12 cellular contexts compared by ENCODE assay signal in genomic region chr2:197324801-197325200, GRCh38. TPM values are rescaled to one million over a fixed set of nuclear protein-coding genes. Genes with fewer than 3 reads are reported as not detected.
DNase-seq lines count a peak whose midpoint lies in the region; ATAC-seq and TF ChIP-seq lines count a peak whose summit lies in the region.
"Had no signal": no experiment of that assay in that cellular context is flagged by ENCODE, and none has a peak within 500 bp of the region (broad histone marks: within the 10 kb centered on the region; RNA-seq: fewer than 3 reads in every experiment).

No MANE protein-coding gene starts in this region.

- CTCF ChIA-PET in GM10248 (lab: Yijun Ruan, JAX), result no interaction called here
- CTCF ChIA-PET in T-cell (lab: Charles Lee), result interaction anchor here in 1 of 2 donors (1.6 kb wide), 1 partner anchor 211 kb away, joined by 4 read pairs; no protein-coding TSS in a partner anchor

- ATAC-seq in GM19328 (IDR thresholded peaks at IDR 0.05; ENCODE audit: unreplicated experiment) (peak; percentile 61), HG02943 (IDR thresholded peaks at IDR 0.05; ENCODE audit: low read depth, unreplicated experiment) (peak; percentile 92), T-cell (replicated peaks in 1 of 4) (no peak)

- no peaks in the 10 kb centered on the region for H3K9me3 Mint-ChIP-seq in T-cell

- intact Hi-C loops in testis (cut with DNase I; ENCODE audit: low total_unique reads), result no loop called here

- H3K27me3 ChIP-seq in testis, result no peaks in the 10 kb centered on the region

- no peak for TF ChIP-seq POLR2A in testis (IDR thresholded peaks at IDR 0.05)

- no peaks in the 10 kb centered on the region for H3K36me3 Mint-ChIP-seq in T-cell

- no peak overlapping the region for H3K27ac ChIP-seq in testis
- H3K27ac ChIP-seq: left ventricle myocardium inferior had no signal

- no peaks in the 10 kb centered on the region for H3K9me3 ChIP-seq in testis
- H3K9me3 ChIP-seq: Caco-2, left ventricle myocardium inferior had no signal

- peak overlapping the region; percentile 11 to 77 (median 43) for H3K4me3 Mint-ChIP-seq in T-cell

- H3K27me3 Mint-ChIP-seq in T-cell, result no peaks in the 10 kb centered on the region

- H3K4me3 ChIP-seq in testis, result no peak overlapping the region
- H3K4me3 ChIP-seq: left ventricle myocardium inferior had no signal

- H3K4me1 ChIP-seq in testis, result no peaks in the 10 kb centered on the region
- H3K4me1 ChIP-seq: left ventricle myocardium inferior had no signal

- no peaks in the 10 kb centered on the region for H3K36me3 ChIP-seq in testis (ENCODE audit: low read depth, missing control alignments)
- H3K36me3 ChIP-seq: left ventricle myocardium inferior had no signal

- DNase-seq in GM10248 (ENCODE audit: extremely low spot score) (peak; percentile 51), T-cell (no peak), HuH-7 (ENCODE audit: low spot score) (no peak), testis (no peak), amygdala (lab: John Stamatoyannopoulos, UW) (no peak), NCI-H524 treated with DMSO at 0.1 percent for 48 hours (lab: John Stamatoyannopoulos, UW) (no peak)
- DNase-seq: Caco-2, H7, left ventricle myocardium inferior, NCI-H1417 treated with DMSO at 0.1 percent for 48 hours had no signal

- POLR2A ChIA-PET in GM10248 (lab: Yijun Ruan, JAX), result no interaction called here
- POLR2A ChIA-PET in T-cell (lab: Charles Lee), result interaction anchor here in 1 of 2 donors (0.5 to 0.7 kb wide), 3 partner anchors 10 to 196 kb away, joined by 3 to 5 read pairs (median 3); no protein-coding TSS in a partner anchor

- H3K4me1 Mint-ChIP-seq in T-cell, result peaks cover 78 to 84% (median 81%) of the 10 kb centered on the region in 3 donors

- peak overlapping the region; percentile 90 to 94 for H3K27ac Mint-ChIP-seq in T-cell

- no peak for TF ChIP-seq CTCF in GM10248 (IDR thresholded peaks at IDR 0.05; ENCODE audit: control extremely low read depth, extremely low read depth, low read depth, missing control alignments)
- no peak for TF ChIP-seq CTCF in testis (IDR thresholded peaks at IDR 0.05)

RNA-seq across cellular contexts. Expression of gene ANKRD44, which starts 14.2 kb away (rescaled TPM):
- total RNA-seq in T-cell, result 100 to 1,000 TPM; 225 to 333 (median 238) TPM
- 10 to 100 TPM; 11.5 to 14.5 TPM for total RNA-seq in testis
- polyA plus RNA-seq in testis (ENCODE audit: insufficient read depth, low read depth, low replicate concordance), result 11.2 TPM

Comparison
In these comparisons a context has a peak if more than half of its experiments do, and no peak if none do; other contexts are left out.
1. ATAC-seq: peak in GM19328 (single experiment) and HG02943 (single experiment); none in T-cell (0 of 4).
2. RNA of gene ANKRD44, which starts 14.2 kb away (total RNA-seq): 225 to 333 TPM in T-cell; 11.5 to 14.5 TPM in testis; every median in the first group is over 10 times any median in the second.